In genomic region chr10:116912162-116912561, GRCh38 we compare ENCODE assay signal across 25 cellular contexts.
"Had no signal": no experiment of that assay in that cellular context is flagged by ENCODE, and none has a peak within 500 bp of the region (broad histone marks: within the 10 kb centered on the region; RNA-seq: fewer than 3 reads in every experiment).

No MANE protein-coding gene starts in this region.

- H3K9me3 ChIP-seq: adrenal gland, breast epithelium had no signal

- H3K4me3 ChIP-seq: adrenal gland, breast epithelium, SK-N-MC had no signal

- H3K4me1 ChIP-seq: adrenal gland, breast epithelium had no signal

- H3K9ac ChIP-seq: KMS-11 had no signal

- H3K27ac ChIP-seq: adrenal gland, breast epithelium, KMS-11, SK-N-MC, VCaP had no signal

- DNase-seq: activated CD4-positive, alpha-beta T cell treated with anti-CD3 and anti-CD28 coated beads for 36 hours; activated CD8-positive, alpha-beta memory T cell treated with anti-CD3 and anti-CD28 coated beads, Interleukin-2, amount 50 U/mL, for 48 hours; activated CD8-positive, alpha-beta T cell treated with anti-CD3 and anti-CD28 coated beads, Interleukin-2, amount 10 ng/mL, durations not matched to agents 7 days and 5 days; activated naive CD4-positive, alpha-beta T cell treated with anti-CD3 and anti-CD28 coated beads, Interleukin-2, amount 50 U/mL, for 16 hours; activated naive CD8-positive, alpha-beta T cell treated with anti-CD3 and anti-CD28 coated beads, Interleukin-2, amount 10 ng/mL, durations not matched to agents 7 days and 5 days; activated T-cell treated with anti-CD3 and anti-CD28 coated beads, Interleukin-2, amount 50 U/mL, for 1 hour; adrenal gland; anterior cingulate cortex; MV-4-11; NCI-H1092 treated with DMSO at 0.1 percent for 48 hours; NCI-H1417 treated with DMSO at 0.1 percent for 48 hours; NCI-H1694; NCI-H2029; NCI-H2107; NCI-H2171 treated with DMSO at 0.1 percent for 48 hours; NCI-H226; NCI-H526 treated with DMSO at 0.1 percent for 48 hours; NCI-H82; T-cell; T-helper 2 cell; T1000 had no signal

- H3K27me3 ChIP-seq: adrenal gland, breast epithelium had no signal

- ATAC-seq: activated CD4-positive, alpha-beta T cell treated with anti-CD3 and anti-CD28 coated beads for 36 hours; activated CD8-positive, alpha-beta T cell treated with anti-CD3 and anti-CD28 coated beads, Interleukin-2, amount 10 ng/mL, durations not matched to agents 7 days and 5 days; T-cell had no signal

- H3K36me3 ChIP-seq: adrenal gland, breast epithelium had no signal
